In genomic region chr2:224284134-224284946, GRCh38 we compare ENCODE assay signal across 8 cellular contexts.
A peak's percentile ranks its signal among the peaks of the same experiment; 100 is the strongest.
DNase-seq lines count a peak whose midpoint lies in the region; ATAC-seq and FAIRE-seq lines count a peak whose summit lies in the region.

No MANE protein-coding gene starts in this region.

- FAIRE-seq in G401.6 (lab: Jason Lieb, UNC), result peak; percentile 41

- H3K27me3 Mint-ChIP-seq in immature natural killer cell (ENCODE audit: low read depth in 3 of 3), result peaks cover 4 to 12% (median 6%) of the 10 kb centered on the region in 3 donors

- H3K9me3 Mint-ChIP-seq in immature natural killer cell, result no peaks in the 10 kb centered on the region

- no peak overlapping the region for H3K27ac Mint-ChIP-seq in immature natural killer cell

- H3K36me3 Mint-ChIP-seq in immature natural killer cell, result no peaks in the 10 kb centered on the region

- no peak for ATAC-seq in GM19328 (IDR thresholded peaks at IDR 0.05; ENCODE audit: unreplicated experiment)

- no peaks in the 10 kb centered on the region for H3K4me1 Mint-ChIP-seq in immature natural killer cell

- DNase-seq in AG20443 (ENCODE audit: low spot score) (peak; percentile 21), NCI-H1105 treated with DMSO at 0.1 percent for 48 hours (lab: John Stamatoyannopoulos, UW) (peak; percentile 58), amniotic epithelial cell (ENCODE audit: low read depth) (peak; percentile 23), immature natural killer cell (peak; percentile 21 to 46 (median 35)), superior temporal gyrus (ENCODE audit: extremely low spot score) (peak; percentile 92), HuH-7.5 (ENCODE audit: low spot score) (no peak)

- H3K4me3 Mint-ChIP-seq in immature natural killer cell, result no peak overlapping the region
